20 cellular contexts compared by ENCODE assay signal in genomic region chr4:165763640-165764039, GRCh38.
"Had no signal": no experiment of that assay in that cellular context is flagged by ENCODE, and none has a peak within 500 bp of the region (broad histone marks: within the 10 kb centered on the region; RNA-seq: fewer than 3 reads in every experiment).

No MANE protein-coding gene starts in this region.

- DNase-seq: activated CD4-positive, alpha-beta T cell treated with anti-CD3 and anti-CD28 coated beads, Interleukin-2, amount 10 ng/mL, durations not matched to agents 24 days and 14 days; activated CD4-positive, CD25-positive, alpha-beta regulatory T cell; activated CD8-positive, alpha-beta memory T cell treated with anti-CD3 and anti-CD28 coated beads, Interleukin-2, amount 50 U/mL, for 4 hours; activated CD8-positive, alpha-beta T cell treated with anti-CD3 and anti-CD28 coated beads, Interleukin-2, amount 10 ng/mL, durations not matched to agents 7 days and 5 days; activated gamma-delta T cell; activated T-cell treated with anti-CD3 and anti-CD28 coated beads, Interleukin-2, amount 50 U/mL, for 72 hours; amniotic stem cell; body of pancreas; cortex of kidney; effector CD8-positive, alpha-beta T cell; lower lobe of right lung; midbrain; ovary; retina; stimulated activated CD4-positive, alpha-beta T cell treated with anti-CD3 and anti-CD28 coated beads, Interleukin-15, amount 100 ng/mL, for 24 hours; stimulated activated CD4-positive, alpha-beta T cell treated with anti-CD3 and anti-CD28 coated beads, Interleukin-4, amount 100 ng/mL, for 1 hour; stimulated activated naive B cell treated with anti-CD40 and anti-IgM and Interleukin-4, amounts not matched to agents 10 μg/mL and 1 μg/mL and 100 μg/mL, for 72 hours had no signal

- H3K27me3 ChIP-seq: body of pancreas, hepatocyte, neural progenitor cell, ovary had no signal

- H3K4me3 ChIP-seq: body of pancreas, hepatocyte, lower lobe of right lung, neural progenitor cell, ovary, skin epidermis had no signal

- H3K36me3 ChIP-seq: lower lobe of right lung, neural progenitor cell, ovary had no signal

- H3K9me3 ChIP-seq: body of pancreas, lower lobe of right lung, ovary had no signal

- H3K4me1 ChIP-seq: body of pancreas, neural progenitor cell had no signal

- H3K9ac ChIP-seq: neural progenitor cell had no signal
